ENCODE assay signal across 22 cellular contexts in genomic region chr21:18023099-18023498, GRCh38.
"Had no signal": no experiment of that assay in that cellular context is flagged by ENCODE, and none has a peak within 500 bp of the region (broad histone marks: within the 10 kb centered on the region; RNA-seq: fewer than 3 reads in every experiment).

No MANE protein-coding gene starts in this region.

- H3K36me3 Mint-ChIP-seq: activated naive CD4-positive, alpha-beta T cell treated with anti-CD3 and anti-CD28 coated beads, Interleukin-2, amount 10 ng/mL, durations not matched to agents 7 days and 5 days; brain had no signal

- H3K36me3 ChIP-seq: left ventricle myocardium inferior, prostate gland, right atrium auricular region, tibial nerve, uterus had no signal

- H3K27me3 Mint-ChIP-seq: activated naive CD4-positive, alpha-beta T cell treated with anti-CD3 and anti-CD28 coated beads, Interleukin-2, amount 10 ng/mL, durations not matched to agents 7 days and 5 days; activated naive CD8-positive, alpha-beta T cell treated with anti-CD3 and anti-CD28 coated beads, Interleukin-2, amount 50 U/mL, for 24 hours; brain; stimulated activated naive CD8-positive, alpha-beta T cell treated with anti-CD3 and anti-CD28 coated beads, Interleukin-15, Interleukin-2, amounts not matched to agents 100 ng/mL and 50 ng/mL, for 24 hours had no signal

- H3K4me1 ChIP-seq: left ventricle myocardium inferior, prostate gland, right atrium auricular region, tibial nerve, uterus had no signal

- H3K4me1 Mint-ChIP-seq: activated naive CD4-positive, alpha-beta T cell treated with anti-CD3 and anti-CD28 coated beads, Interleukin-2, amount 10 ng/mL, durations not matched to agents 7 days and 5 days; activated naive CD8-positive, alpha-beta T cell treated with anti-CD3 and anti-CD28 coated beads, Interleukin-2, amount 50 U/mL, for 24 hours; brain; neural crest cell had no signal

- H3K4me3 Mint-ChIP-seq: activated naive CD4-positive, alpha-beta T cell treated with anti-CD3 and anti-CD28 coated beads, Interleukin-2, amount 10 ng/mL, durations not matched to agents 7 days and 5 days; activated naive CD8-positive, alpha-beta T cell treated with anti-CD3 and anti-CD28 coated beads, Interleukin-2, amount 50 U/mL, for 24 hours; activated T-cell treated with anti-CD3 and anti-CD28 coated beads, Interleukin-2, amount 50 U/mL, for 4 hours; neural crest cell; stimulated activated naive CD8-positive, alpha-beta T cell treated with anti-CD3 and anti-CD28 coated beads, Interleukin-15, Interleukin-2, amounts not matched to agents 100 ng/mL and 50 ng/mL, for 24 hours; T-helper 2 cell treated with Interferon-gamma antibody and Interleukin-4, amounts not matched to agents 5 μg/mL and 100 μg/mL, for 36 hours had no signal

- H3K27ac ChIP-seq: epithelial cell of prostate, left ventricle myocardium inferior, prostate gland, right atrium auricular region, tibial nerve, uterus had no signal

- DNase-seq: activated CD4-positive, alpha-beta T cell treated with anti-CD3 and anti-CD28 coated beads, Interleukin-2, amount 50 U/mL, for 1 hour; activated CD8-positive, alpha-beta memory T cell treated with anti-CD3 and anti-CD28 coated beads, Interleukin-2, amount 50 U/mL, for 4 hours; activated naive CD4-positive, alpha-beta T cell treated with anti-CD3 and anti-CD28 coated beads, Interleukin-2, amount 10 ng/mL, durations not matched to agents 7 days and 5 days; activated naive CD8-positive, alpha-beta T cell treated with anti-CD3 and anti-CD28 coated beads, Interleukin-2, amount 50 U/mL, for 24 hours; activated T-cell treated with anti-CD3 and anti-CD28 coated beads, Interleukin-2, amount 50 U/mL, for 4 hours; anterior cingulate cortex; caudate nucleus; foreskin fibroblast; glutamatergic neuron; hippocampal formation; left ventricle myocardium inferior; mammary epithelial cell; stimulated activated CD4-positive, alpha-beta T cell treated with anti-CD3 and anti-CD28 coated beads, Interleukin-2, amount 100 ng/mL, for 24 hours; uterus had no signal

- H3K27ac Mint-ChIP-seq: activated naive CD4-positive, alpha-beta T cell treated with anti-CD3 and anti-CD28 coated beads, Interleukin-2, amount 10 ng/mL, durations not matched to agents 7 days and 5 days; activated naive CD8-positive, alpha-beta T cell treated with anti-CD3 and anti-CD28 coated beads, Interleukin-2, amount 50 U/mL, for 24 hours; stimulated activated naive CD8-positive, alpha-beta T cell treated with anti-CD3 and anti-CD28 coated beads, Interleukin-15, Interleukin-2, amounts not matched to agents 100 ng/mL and 50 ng/mL, for 24 hours; T-helper 2 cell treated with Interferon-gamma antibody and Interleukin-4, amounts not matched to agents 5 μg/mL and 100 μg/mL, for 36 hours had no signal

- H3K4me3 ChIP-seq: left ventricle myocardium inferior, prostate gland, right atrium auricular region, tibial nerve, uterus had no signal

- H3K27me3 ChIP-seq: right atrium auricular region, tibial nerve, uterus had no signal

- H3K9me3 Mint-ChIP-seq: activated naive CD4-positive, alpha-beta T cell treated with anti-CD3 and anti-CD28 coated beads, Interleukin-2, amount 10 ng/mL, durations not matched to agents 7 days and 5 days; activated naive CD8-positive, alpha-beta T cell treated with anti-CD3 and anti-CD28 coated beads, Interleukin-2, amount 50 U/mL, for 24 hours; activated T-cell treated with anti-CD3 and anti-CD28 coated beads, Interleukin-2, amount 50 U/mL, for 4 hours; brain; neural crest cell; stimulated activated naive CD8-positive, alpha-beta T cell treated with anti-CD3 and anti-CD28 coated beads, Interleukin-15, Interleukin-2, amounts not matched to agents 100 ng/mL and 50 ng/mL, for 24 hours; T-helper 2 cell treated with Interferon-gamma antibody and Interleukin-4, amounts not matched to agents 5 μg/mL and 100 μg/mL, for 36 hours had no signal

- H3K9me3 ChIP-seq: left ventricle myocardium inferior, prostate gland, right atrium auricular region, tibial nerve, uterus had no signal
